3 cellular contexts compared by ENCODE assay signal in the genomic region with DNA sequence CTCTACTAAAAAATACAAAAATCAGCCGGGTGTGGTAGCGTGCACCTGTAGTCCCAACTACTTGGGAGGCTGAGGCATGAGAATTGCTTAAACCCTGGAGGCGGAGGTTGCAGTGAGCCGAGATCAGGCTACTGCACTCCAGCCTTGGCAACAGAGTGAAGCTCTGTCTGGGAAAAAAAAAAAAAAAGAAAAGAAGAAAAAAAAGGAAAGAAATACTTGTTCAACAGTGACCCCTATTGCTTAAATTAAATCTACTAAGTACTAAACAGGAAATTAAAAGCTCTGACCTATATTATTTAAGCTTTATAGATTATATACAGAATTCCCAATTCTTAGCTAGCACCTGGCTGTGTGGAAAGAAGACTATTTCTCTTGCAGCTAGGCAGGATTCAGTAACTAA.
A peak's percentile ranks its signal among the peaks of the same experiment; 100 is the strongest.
TF ChIP-seq lines count a peak whose summit lies in the region.

No MANE protein-coding gene starts in this region.

TF ChIP-seq in liver, 16 proteins besides CTCF, POLR2A, EP300 and RAD21:
- TF ChIP-seq GABPA (IDR thresholded peaks at IDR 0.05 in 1 of 2, conservative IDR thresholded peaks at IDR 0.05 in 1 of 2) (no peak), SP1 (IDR thresholded peaks at IDR 0.05) (no peak), JUND (IDR thresholded peaks at IDR 0.05) (no peak), HNF4A (conservative IDR thresholded peaks at IDR 0.05) (no peak), RXRA (IDR thresholded peaks at IDR 0.05) (no peak), FOXA1 (IDR thresholded peaks at IDR 0.05) (no peak), TAF1 (conservative IDR thresholded peaks at IDR 0.05) (no peak), ATF3 (IDR thresholded peaks at IDR 0.05) (no peak), FOXA2 (IDR thresholded peaks at IDR 0.05) (no peak)
- TF ChIP-seq, protein P1, sequence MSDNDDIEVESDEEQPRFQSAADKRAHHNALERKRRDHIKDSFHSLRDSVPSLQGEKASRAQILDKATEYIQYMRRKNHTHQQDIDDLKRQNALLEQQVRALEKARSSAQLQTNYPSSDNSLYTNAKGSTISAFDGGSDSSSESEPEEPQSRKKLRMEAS (IDR thresholded peaks at IDR 0.05): no peak
- TF ChIP-seq, protein P2, sequence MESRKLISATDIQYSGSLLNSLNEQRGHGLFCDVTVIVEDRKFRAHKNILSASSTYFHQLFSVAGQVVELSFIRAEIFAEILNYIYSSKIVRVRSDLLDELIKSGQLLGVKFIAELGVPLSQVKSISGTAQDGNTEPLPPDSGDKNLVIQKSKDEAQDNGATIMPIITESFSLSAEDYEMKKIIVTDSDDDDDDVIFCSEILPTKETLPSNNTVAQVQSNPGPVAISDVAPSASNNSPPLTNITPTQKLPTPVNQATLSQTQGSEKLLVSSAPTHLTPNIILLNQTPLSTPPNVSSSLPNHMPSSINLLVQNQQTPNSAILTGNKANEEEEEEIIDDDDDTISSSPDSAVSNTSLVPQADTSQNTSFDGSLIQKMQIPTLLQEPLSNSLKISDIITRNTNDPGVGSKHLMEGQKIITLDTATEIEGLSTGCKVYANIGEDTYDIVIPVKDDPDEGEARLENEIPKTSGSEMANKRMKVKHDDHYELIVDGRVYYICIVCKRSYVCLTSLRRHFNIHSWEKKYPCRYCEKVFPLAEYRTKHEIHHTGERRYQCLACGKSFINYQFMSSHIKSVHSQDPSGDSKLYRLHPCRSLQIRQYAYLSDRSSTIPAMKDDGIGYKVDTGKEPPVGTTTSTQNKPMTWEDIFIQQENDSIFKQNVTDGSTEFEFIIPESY (IDR thresholded peaks at IDR 0.05): no peak

TF ChIP-seq in HepG2, 621 proteins besides CTCF, POLR2A, EP300 and RAD21:
- TF ChIP-seq, protein P3, sequence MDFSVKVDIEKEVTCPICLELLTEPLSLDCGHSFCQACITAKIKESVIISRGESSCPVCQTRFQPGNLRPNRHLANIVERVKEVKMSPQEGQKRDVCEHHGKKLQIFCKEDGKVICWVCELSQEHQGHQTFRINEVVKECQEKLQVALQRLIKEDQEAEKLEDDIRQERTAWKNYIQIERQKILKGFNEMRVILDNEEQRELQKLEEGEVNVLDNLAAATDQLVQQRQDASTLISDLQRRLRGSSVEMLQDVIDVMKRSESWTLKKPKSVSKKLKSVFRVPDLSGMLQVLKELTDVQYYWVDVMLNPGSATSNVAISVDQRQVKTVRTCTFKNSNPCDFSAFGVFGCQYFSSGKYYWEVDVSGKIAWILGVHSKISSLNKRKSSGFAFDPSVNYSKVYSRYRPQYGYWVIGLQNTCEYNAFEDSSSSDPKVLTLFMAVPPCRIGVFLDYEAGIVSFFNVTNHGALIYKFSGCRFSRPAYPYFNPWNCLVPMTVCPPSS (IDR thresholded peaks at IDR 0.05): no peak
- no peak for TF ChIP-seq ASH2L (IDR thresholded peaks at IDR 0.05; ENCODE audit: insufficient read length, low read depth, low read length)
- no peak for TF ChIP-seq ZNF354B (CRISPR knock-in tag; IDR thresholded peaks at IDR 0.05)
- TF ChIP-seq, protein P4, sequence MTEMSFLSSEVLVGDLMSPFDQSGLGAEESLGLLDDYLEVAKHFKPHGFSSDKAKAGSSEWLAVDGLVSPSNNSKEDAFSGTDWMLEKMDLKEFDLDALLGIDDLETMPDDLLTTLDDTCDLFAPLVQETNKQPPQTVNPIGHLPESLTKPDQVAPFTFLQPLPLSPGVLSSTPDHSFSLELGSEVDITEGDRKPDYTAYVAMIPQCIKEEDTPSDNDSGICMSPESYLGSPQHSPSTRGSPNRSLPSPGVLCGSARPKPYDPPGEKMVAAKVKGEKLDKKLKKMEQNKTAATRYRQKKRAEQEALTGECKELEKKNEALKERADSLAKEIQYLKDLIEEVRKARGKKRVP (CRISPR knock-in tag; IDR thresholded peaks at IDR 0.05): no peak
- TF ChIP-seq NCOA1 (CRISPR knock-in tag; IDR thresholded peaks at IDR 0.05): no peak
- TF ChIP-seq, protein P1 (IDR thresholded peaks at IDR 0.05): no peak
- TF ChIP-seq ZNF230 (CRISPR knock-in tag; IDR thresholded peaks at IDR 0.05): no peak
- TF ChIP-seq ZNF607 (CRISPR knock-in tag; IDR thresholded peaks at IDR 0.05; ENCODE audit: borderline replicate concordance): no peak
- no peak for TF ChIP-seq ZNF572 (CRISPR knock-in tag; IDR thresholded peaks at IDR 0.05)
- TF ChIP-seq SYNCRIP (IDR thresholded peaks at IDR 0.05; ENCODE audit: insufficient read depth, low read depth, low read length): no peak
- TF ChIP-seq ZSCAN9 (CRISPR knock-in tag; IDR thresholded peaks at IDR 0.05; ENCODE audit: borderline replicate concordance): no peak
- no peak for TF ChIP-seq ATF6 (CRISPR knock-in tag; conservative IDR thresholded peaks at IDR 0.05)
- no peak for TF ChIP-seq BRD4 (CRISPR knock-in tag; IDR thresholded peaks at IDR 0.05)
- TF ChIP-seq, protein P5, sequence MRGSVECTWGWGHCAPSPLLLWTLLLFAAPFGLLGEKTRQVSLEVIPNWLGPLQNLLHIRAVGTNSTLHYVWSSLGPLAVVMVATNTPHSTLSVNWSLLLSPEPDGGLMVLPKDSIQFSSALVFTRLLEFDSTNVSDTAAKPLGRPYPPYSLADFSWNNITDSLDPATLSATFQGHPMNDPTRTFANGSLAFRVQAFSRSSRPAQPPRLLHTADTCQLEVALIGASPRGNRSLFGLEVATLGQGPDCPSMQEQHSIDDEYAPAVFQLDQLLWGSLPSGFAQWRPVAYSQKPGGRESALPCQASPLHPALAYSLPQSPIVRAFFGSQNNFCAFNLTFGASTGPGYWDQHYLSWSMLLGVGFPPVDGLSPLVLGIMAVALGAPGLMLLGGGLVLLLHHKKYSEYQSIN (CRISPR knock-in tag; IDR thresholded peaks at IDR 0.05; ENCODE audit: borderline replicate concordance): no peak
- TF ChIP-seq ZNF12 (CRISPR knock-in tag; IDR thresholded peaks at IDR 0.05): no peak
- TF ChIP-seq ZBTB7A (CRISPR knock-in tag; IDR thresholded peaks at IDR 0.05): no peak
- no peak for TF ChIP-seq TBX2 (CRISPR knock-in tag; IDR thresholded peaks at IDR 0.05; ENCODE audit: borderline replicate concordance)
- no peak for TF ChIP-seq ZNF101 (CRISPR knock-in tag; IDR thresholded peaks at IDR 0.05; ENCODE audit: borderline replicate concordance, low read depth)
- no peak for TF ChIP-seq TCF7 (IDR thresholded peaks at IDR 0.05; ENCODE audit: low read depth)
- TF ChIP-seq ETS1 (CRISPR knock-in tag; IDR thresholded peaks at IDR 0.05): no peak

TF ChIP-seq in K562, 482 proteins besides CTCF, POLR2A, EP300 and RAD21:
- TF ChIP-seq ZNF668 (CRISPR knock-in tag; IDR thresholded peaks at IDR 0.05): no peak
- TF ChIP-seq CC2D1A (IDR thresholded peaks at IDR 0.05): peak; percentile 53; the same call in 1 of the 2 replicates
- peak; percentile 93 for TF ChIP-seq ZNF384 (IDR thresholded peaks at IDR 0.05; ENCODE audit: low read depth, low read length)
- no peak for TF ChIP-seq FOXJ3 (CRISPR knock-in tag; IDR thresholded peaks at IDR 0.05)
- TF ChIP-seq ARID2 (IDR thresholded peaks at IDR 0.05): 0 out of 2 replicates have a peak, but pooled peaks have one; percentile 11
- no peak for TF ChIP-seq ARHGAP35 (IDR thresholded peaks at IDR 0.05; ENCODE audit: partially characterized antibody)
- no peak for TF ChIP-seq ZNF263 (CRISPR knock-in tag; IDR thresholded peaks at IDR 0.05; ENCODE audit: borderline replicate concordance)
- TF ChIP-seq NEUROD1 (IDR thresholded peaks at IDR 0.05; ENCODE audit: borderline replicate concordance, low read depth, low read length, partially characterized antibody): no peak
- TF ChIP-seq ESRRA (IDR thresholded peaks at IDR 0.05; ENCODE audit: borderline replicate concordance, low read depth): no peak
- no peak for TF ChIP-seq ZNF24 (IDR thresholded peaks at IDR 0.05)
- TF ChIP-seq BRCA1 (IDR thresholded peaks at IDR 0.05): no peak
- no peak for TF ChIP-seq BRCA1 (CRISPR knock-in tag; IDR thresholded peaks at IDR 0.05)
- no peak for TF ChIP-seq MTA2 (IDR thresholded peaks at IDR 0.05; ENCODE audit: low read depth)
- no peak for TF ChIP-seq PBX2 (CRISPR knock-in tag; IDR thresholded peaks at IDR 0.05; ENCODE audit: low read depth)
- TF ChIP-seq PBX2 (tag; conservative IDR thresholded peaks at IDR 0.05; ENCODE audit: low read depth): no peak
- peak; percentile 27 for TF ChIP-seq ASH1L (IDR thresholded peaks at IDR 0.05; ENCODE audit: borderline replicate concordance, low read depth, partially characterized antibody)
- TF ChIP-seq, protein P6, sequence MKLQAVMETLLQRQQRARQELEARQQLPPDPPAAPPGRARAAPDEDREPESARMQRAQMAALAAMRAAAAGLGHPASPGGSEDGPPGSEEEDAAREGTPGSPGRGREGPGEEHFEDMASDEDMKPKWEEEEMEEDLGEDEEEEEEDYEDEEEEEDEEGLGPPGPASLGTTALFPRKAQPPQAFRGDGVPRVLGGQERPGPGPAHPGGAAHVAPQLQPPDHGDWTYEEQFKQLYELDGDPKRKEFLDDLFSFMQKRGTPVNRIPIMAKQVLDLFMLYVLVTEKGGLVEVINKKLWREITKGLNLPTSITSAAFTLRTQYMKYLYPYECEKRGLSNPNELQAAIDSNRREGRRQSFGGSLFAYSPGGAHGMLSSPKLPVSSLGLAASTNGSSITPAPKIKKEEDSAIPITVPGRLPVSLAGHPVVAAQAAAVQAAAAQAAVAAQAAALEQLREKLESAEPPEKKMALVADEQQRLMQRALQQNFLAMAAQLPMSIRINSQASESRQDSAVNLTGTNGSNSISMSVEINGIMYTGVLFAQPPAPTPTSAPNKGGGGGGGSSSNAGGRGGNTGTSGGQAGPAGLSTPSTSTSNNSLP (IDR thresholded peaks at IDR 0.05; ENCODE audit: borderline replicate concordance, low read depth, low read length): peak; percentile 47; the same call in 1 of the 2 replicates
